In the genomic region with DNA sequence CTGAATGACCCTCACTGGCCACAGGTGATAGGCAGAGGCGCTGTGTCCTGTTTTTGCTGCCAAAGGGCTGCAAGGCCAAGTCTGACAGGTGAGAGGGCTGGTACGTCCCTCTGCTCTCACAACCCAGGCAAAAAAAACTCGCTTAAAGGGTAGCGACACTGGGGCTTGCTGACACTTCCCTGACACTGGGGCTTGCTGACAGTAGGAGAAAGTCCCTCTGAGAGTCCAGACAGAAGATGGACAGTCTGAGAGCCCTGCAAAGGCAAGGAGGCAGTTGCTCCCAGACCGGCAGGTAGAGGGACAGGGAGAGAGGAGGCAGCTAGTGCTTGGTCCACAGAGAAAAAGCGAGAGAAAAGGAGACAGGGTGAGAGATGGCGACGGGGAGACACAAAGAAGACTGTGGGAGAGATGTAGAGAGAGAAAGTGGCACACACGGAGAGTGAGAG, we compare ENCODE assay signal across 8 cellular contexts. TPM values are rescaled to one million over a fixed set of nuclear protein-coding genes. Genes with fewer than 3 reads are reported as not detected.
A peak's percentile ranks its signal among the peaks of the same experiment; 100 is the strongest.
DNase-seq lines count a peak whose midpoint lies in the region; ATAC-seq and TF ChIP-seq lines count a peak whose summit lies in the region.

No MANE protein-coding gene starts in this region.

- no peaks in the 10 kb centered on the region for H3K9me3 Mint-ChIP-seq in glutamatergic neuron (ENCODE audit: unreplicated experiment)

- H3K36me3 Mint-ChIP-seq in glutamatergic neuron (ENCODE audit: unreplicated experiment) = no peaks in the 10 kb centered on the region

- peak overlapping the region; percentile 98 for H3K4me3 Mint-ChIP-seq in glutamatergic neuron (ENCODE audit: unreplicated experiment)

- peak; percentile 4 for ATAC-seq in HG03095 (IDR thresholded peaks at IDR 0.05; ENCODE audit: unreplicated experiment)
- no peak for ATAC-seq in GM18861 (IDR thresholded peaks at IDR 0.05; ENCODE audit: unreplicated experiment)
- no peak for ATAC-seq in HG02678 (IDR thresholded peaks at IDR 0.05; ENCODE audit: unreplicated experiment)

- H3K27me3 Mint-ChIP-seq in glutamatergic neuron (ENCODE audit: unreplicated experiment) = peaks cover 1% of the 10 kb centered on the region

- H3K4me1 Mint-ChIP-seq in glutamatergic neuron (ENCODE audit: low read depth, unreplicated experiment) = peaks cover 13% of the 10 kb centered on the region

- no peak for TF ChIP-seq CTCF in glutamatergic neuron (IDR thresholded peaks at IDR 0.05; ENCODE audit: partially characterized antibody, unreplicated experiment)

- in situ Hi-C loops in G401 (cut with HindIII; ENCODE audit: low sequenced_read_pairs) = no loop called here

- DNase-seq in G401 (ENCODE audit: low spot score) (peak; percentile 78), glutamatergic neuron (no peak), putamen (ENCODE audit: low spot score) (peak; percentile 20), hepatic stellate cell (ENCODE audit: low spot score) (no peak)
- peak; percentile 68 to 69 for DNase-seq in activated T-cell treated with anti-CD3 and anti-CD28 coated beads, Interleukin-2, amount 50 U/mL, for 48 hours

- peak overlapping the region; percentile 87 for H3K27ac Mint-ChIP-seq in glutamatergic neuron (ENCODE audit: unreplicated experiment)

RNA-seq across cellular contexts. Expression of a gene that starts 0.6 kb away (rescaled TPM):
- 12.7 and 13.8 TPM in 2 replicates for total RNA-seq in G401 (2014; rRNA removed; shearing (Covaris generic))
- 10.8 TPM for total RNA-seq in glutamatergic neuron (ENCODE audit: unreplicated experiment)

Comparison
In these comparisons a context has a peak if more than half of its experiments do, and no peak if none do; other contexts are left out.
1. DNase-seq: peak in G401 (single experiment), activated T-cell treated with anti-CD3 and anti-CD28 coated beads, Interleukin-2, amount 50 U/mL, for 48 hours (2 of 2) and putamen (single experiment); none in glutamatergic neuron (single experiment) and hepatic stellate cell (single experiment).